In the genomic region with DNA sequence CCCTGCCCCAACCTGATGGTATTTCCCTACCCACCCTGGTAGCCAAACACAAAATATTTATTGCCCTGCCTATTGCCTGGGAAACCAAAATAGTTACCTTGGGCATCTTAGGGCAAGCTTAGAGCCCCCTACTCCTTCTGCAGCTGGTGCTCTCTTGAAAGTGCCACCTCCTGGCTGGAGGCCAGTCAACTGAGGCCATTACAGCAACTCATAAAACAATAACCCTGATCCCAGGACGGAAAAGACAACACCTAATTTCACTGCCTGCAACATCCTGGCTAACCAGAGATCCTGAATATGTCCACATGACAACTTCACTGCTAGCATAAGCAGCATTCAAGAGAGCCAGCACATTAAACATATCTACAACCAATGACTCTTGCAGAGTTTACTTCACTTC, we compare ENCODE assay signal across 21 cellular contexts. TPM values are rescaled to one million over a fixed set of nuclear protein-coding genes. Genes with fewer than 3 reads are reported as not detected.
DNase-seq lines count a peak whose midpoint lies in the region; ATAC-seq and TF ChIP-seq lines count a peak whose summit lies in the region.
"Had no signal": no experiment of that assay in that cellular context is flagged by ENCODE, and none has a peak within 500 bp of the region (broad histone marks: within the 10 kb centered on the region; RNA-seq: fewer than 3 reads in every experiment).

No MANE protein-coding gene starts in this region.

- H3K27me3 ChIP-seq in colonic mucosa (no peaks in the 10 kb centered on the region), transverse colon (no peaks in the 10 kb centered on the region)

- TF ChIP-seq CTCF in colonic mucosa (IDR thresholded peaks at IDR 0.05) = no peak
- no peak for TF ChIP-seq CTCF in transverse colon (IDR thresholded peaks at IDR 0.05)

- peaks cover 88% of the 10 kb centered on the region for H3K36me3 Mint-ChIP-seq in activated naive CD8-positive, alpha-beta T cell treated with anti-CD3 and anti-CD28 coated beads, Interleukin-2, amount 10 ng/mL, durations not matched to agents 7 days and 5 days
- H3K36me3 Mint-ChIP-seq in activated naive CD8-positive, alpha-beta T cell treated with anti-CD3 and anti-CD28 coated beads for 36 hours = peaks cover 98% of the 10 kb centered on the region

- H3K9ac ChIP-seq in colonic mucosa (ENCODE audit: low read depth in 2 of 2, low read length in 2 of 2) = no peak overlapping the region

- no peaks in the 10 kb centered on the region for H3K27me3 Mint-ChIP-seq in activated naive CD8-positive, alpha-beta T cell treated with anti-CD3 and anti-CD28 coated beads, Interleukin-2, amount 10 ng/mL, durations not matched to agents 7 days and 5 days
- no peaks in the 10 kb centered on the region for H3K27me3 Mint-ChIP-seq in activated naive CD8-positive, alpha-beta T cell treated with anti-CD3 and anti-CD28 coated beads for 36 hours
- H3K27me3 Mint-ChIP-seq: B cell; CD4-positive, CD25-positive, alpha-beta regulatory T cell had no signal

- TF ChIP-seq POLR2A in transverse colon (IDR thresholded peaks at IDR 0.05) = no peak

- H3K27ac ChIP-seq in colonic mucosa = no peak overlapping the region
- no peak overlapping the region for H3K27ac ChIP-seq in transverse colon
- H3K27ac ChIP-seq: 22Rv1, C4-2B had no signal

- intact Hi-C loops in colonic mucosa (cut with DNase I) = no loop called here
- intact Hi-C loops in left colon (cut with DNase I, micrococcal nuclease) = no loop called here
- intact Hi-C loops in transverse colon (cut with DNase I; ENCODE audit: low total_unique reads) = no loop called here

- H3K27ac Mint-ChIP-seq in activated naive CD8-positive, alpha-beta T cell treated with anti-CD3 and anti-CD28 coated beads, Interleukin-2, amount 10 ng/mL, durations not matched to agents 7 days and 5 days = peak overlapping the region; percentile 14
- no peak overlapping the region for H3K27ac Mint-ChIP-seq in activated naive CD8-positive, alpha-beta T cell treated with anti-CD3 and anti-CD28 coated beads for 36 hours
- H3K27ac Mint-ChIP-seq: B cell; CD8-positive, alpha-beta T cell had no signal

- no peaks in the 10 kb centered on the region for H3K4me1 ChIP-seq in colonic mucosa
- no peaks in the 10 kb centered on the region for H3K4me1 ChIP-seq in transverse colon
- H3K4me1 ChIP-seq: HAP-1 had no signal

- no peak overlapping the region for H3K4me3 ChIP-seq in colonic mucosa
- H3K4me3 ChIP-seq in transverse colon = no peak overlapping the region
- H3K4me3 ChIP-seq: HAP-1 had no signal

- WGBS in transverse colon (ENCODE audit: low coverage in 1 of 2), 2 donors = 42% methylated on average over 1 of the region's 1 CpG; no CpG with 5 or more reads in 1 of the 2 donors

- POLR2A ChIA-PET in activated naive CD8-positive, alpha-beta T cell treated with anti-CD3 and anti-CD28 coated beads, Interleukin-2, amount 10 ng/mL, durations not matched to agents 7 days and 5 days (lab: Charles Lee) = no interaction called here

- H3K4me1 Mint-ChIP-seq in activated naive CD8-positive, alpha-beta T cell treated with anti-CD3 and anti-CD28 coated beads, Interleukin-2, amount 10 ng/mL, durations not matched to agents 7 days and 5 days = peaks cover 1% of the 10 kb centered on the region
- H3K4me1 Mint-ChIP-seq in activated naive CD8-positive, alpha-beta T cell treated with anti-CD3 and anti-CD28 coated beads for 36 hours = peaks cover 15% of the 10 kb centered on the region

- DNase-seq in activated naive CD8-positive, alpha-beta T cell treated with anti-CD3 and anti-CD28 coated beads, Interleukin-2, amount 10 ng/mL, durations not matched to agents 7 days and 5 days = no peak
- no peak for DNase-seq in activated naive CD8-positive, alpha-beta T cell treated with anti-CD3 and anti-CD28 coated beads for 36 hours
- DNase-seq in colonic mucosa (peak; percentile 40), left colon (peak in 1 of 2 donors; percentile 62), transverse colon (peak; percentile 51), DMS53 treated with DMSO at 0.1 percent for 48 hours (lab: John Stamatoyannopoulos, UW; ENCODE audit: unreplicated experiment) (no peak), ecto neural progenitor cell (ENCODE audit: low spot score) (no peak)
- DNase-seq in activated CD4-positive, alpha-beta T cell treated with anti-CD3 and anti-CD28 coated beads for 1 hour = no peak
- DNase-seq: Caco-2; CD4-positive, CD25-positive, alpha-beta regulatory T cell; CD8-positive, alpha-beta T cell; DMS 273 treated with DMSO at 0.1 percent for 48 hours; DMS79 treated with DMSO at 0.1 percent for 48 hours; GF-D8; GOT3; HFFc6 had no signal

- H3K9me3 ChIP-seq in colonic mucosa (no peaks in the 10 kb centered on the region), transverse colon (peaks cover 3 to 7% of the 10 kb centered on the region in 2 donors)
- H3K9me3 ChIP-seq: Caco-2 had no signal

- H3K36me3 ChIP-seq in colonic mucosa (no peaks in the 10 kb centered on the region), transverse colon (peaks cover 0 to 22% (median 9%) of the 10 kb centered on the region in 4 donors)

- ATAC-seq in activated naive CD8-positive, alpha-beta T cell treated with anti-CD3 and anti-CD28 coated beads, Interleukin-2, amount 10 ng/mL, durations not matched to agents 7 days and 5 days (ENCODE audit: low read depth) = no peak
- peak; percentile 93 for ATAC-seq in left colon
- ATAC-seq: CD8-positive, alpha-beta T cell had no signal

- no peak overlapping the region for H3K4me3 Mint-ChIP-seq in activated naive CD8-positive, alpha-beta T cell treated with anti-CD3 and anti-CD28 coated beads, Interleukin-2, amount 10 ng/mL, durations not matched to agents 7 days and 5 days
- no peak overlapping the region for H3K4me3 Mint-ChIP-seq in activated naive CD8-positive, alpha-beta T cell treated with anti-CD3 and anti-CD28 coated beads for 36 hours
- H3K4me3 Mint-ChIP-seq: B cell; CD4-positive, CD25-positive, alpha-beta regulatory T cell; CD8-positive, alpha-beta T cell; HFFc6 had no signal

- no peak for TF ChIP-seq EP300 in transverse colon (IDR thresholded peaks at IDR 0.05; ENCODE audit: low read depth)

- peaks cover 28% of the 10 kb centered on the region for H3K9me3 Mint-ChIP-seq in activated naive CD8-positive, alpha-beta T cell treated with anti-CD3 and anti-CD28 coated beads, Interleukin-2, amount 10 ng/mL, durations not matched to agents 7 days and 5 days
- H3K9me3 Mint-ChIP-seq in activated naive CD8-positive, alpha-beta T cell treated with anti-CD3 and anti-CD28 coated beads for 36 hours = peaks cover 31% of the 10 kb centered on the region

- in situ Hi-C loops in transverse colon (cut with MboI; ENCODE audit: low pct_ligation_motif_present in 1 of 4, low pct_unique_long_range_greater_than_20kb in 1 of 4, low sequenced_read_pairs in 3 of 4) = no loop called here

RNA-seq across cellular contexts. Expression of a gene that starts 38.7 kb away (rescaled TPM):
- 10 to 100 TPM; 54.1 to 54.5 TPM for total RNA-seq in activated naive CD8-positive, alpha-beta T cell treated with anti-CD3 and anti-CD28 coated beads, Interleukin-2, amount 10 ng/mL, durations not matched to agents 7 days and 5 days
- total RNA-seq in activated naive CD8-positive, alpha-beta T cell treated with anti-CD3 and anti-CD28 coated beads for 36 hours = 100 to 1,000 TPM in 1 of 2 experiments, 10 to 100 TPM in 1; 87.5 to 105 TPM
- 10 to 100 TPM; 22.0 to 24.4 TPM for total RNA-seq in colonic mucosa
- 10 to 100 TPM; 19.7 to 23.0 TPM for total RNA-seq in left colon
- total RNA-seq in transverse colon = 10 to 100 TPM in 3 of 4 donors, 1 to 10 TPM in 1; 4.5 to 15.1 (median 13.6) TPM
- total RNA-seq: Daoy had no signal

Comparison
In these comparisons a context has a peak if more than half of its experiments do, and no peak if none do; other contexts are left out.
1. DNase-seq: peak in colonic mucosa (single experiment) and transverse colon (single experiment); none in activated naive CD8-positive, alpha-beta T cell treated with anti-CD3 and anti-CD28 coated beads, Interleukin-2, amount 10 ng/mL, durations not matched to agents 7 days and 5 days (single experiment), activated naive CD8-positive, alpha-beta T cell treated with anti-CD3 and anti-CD28 coated beads for 36 hours (single experiment), activated CD4-positive, alpha-beta T cell treated with anti-CD3 and anti-CD28 coated beads for 1 hour (single experiment), DMS53 treated with DMSO at 0.1 percent for 48 hours (single experiment) and ecto neural progenitor cell (single experiment).